Comparison of ENCODE assay signal across 2 cellular contexts in genomic region chr15:31200735-31201151, GRCh38.
A peak's percentile ranks its signal among the peaks of the same experiment; 100 is the strongest.
TF ChIP-seq lines count a peak whose summit lies in the region.

No MANE protein-coding gene starts in this region.

TF ChIP-seq in GM23338, 12 proteins besides CTCF, POLR2A, EP300 and RAD21 (continued from another document):
- TF ChIP-seq, protein P1, sequence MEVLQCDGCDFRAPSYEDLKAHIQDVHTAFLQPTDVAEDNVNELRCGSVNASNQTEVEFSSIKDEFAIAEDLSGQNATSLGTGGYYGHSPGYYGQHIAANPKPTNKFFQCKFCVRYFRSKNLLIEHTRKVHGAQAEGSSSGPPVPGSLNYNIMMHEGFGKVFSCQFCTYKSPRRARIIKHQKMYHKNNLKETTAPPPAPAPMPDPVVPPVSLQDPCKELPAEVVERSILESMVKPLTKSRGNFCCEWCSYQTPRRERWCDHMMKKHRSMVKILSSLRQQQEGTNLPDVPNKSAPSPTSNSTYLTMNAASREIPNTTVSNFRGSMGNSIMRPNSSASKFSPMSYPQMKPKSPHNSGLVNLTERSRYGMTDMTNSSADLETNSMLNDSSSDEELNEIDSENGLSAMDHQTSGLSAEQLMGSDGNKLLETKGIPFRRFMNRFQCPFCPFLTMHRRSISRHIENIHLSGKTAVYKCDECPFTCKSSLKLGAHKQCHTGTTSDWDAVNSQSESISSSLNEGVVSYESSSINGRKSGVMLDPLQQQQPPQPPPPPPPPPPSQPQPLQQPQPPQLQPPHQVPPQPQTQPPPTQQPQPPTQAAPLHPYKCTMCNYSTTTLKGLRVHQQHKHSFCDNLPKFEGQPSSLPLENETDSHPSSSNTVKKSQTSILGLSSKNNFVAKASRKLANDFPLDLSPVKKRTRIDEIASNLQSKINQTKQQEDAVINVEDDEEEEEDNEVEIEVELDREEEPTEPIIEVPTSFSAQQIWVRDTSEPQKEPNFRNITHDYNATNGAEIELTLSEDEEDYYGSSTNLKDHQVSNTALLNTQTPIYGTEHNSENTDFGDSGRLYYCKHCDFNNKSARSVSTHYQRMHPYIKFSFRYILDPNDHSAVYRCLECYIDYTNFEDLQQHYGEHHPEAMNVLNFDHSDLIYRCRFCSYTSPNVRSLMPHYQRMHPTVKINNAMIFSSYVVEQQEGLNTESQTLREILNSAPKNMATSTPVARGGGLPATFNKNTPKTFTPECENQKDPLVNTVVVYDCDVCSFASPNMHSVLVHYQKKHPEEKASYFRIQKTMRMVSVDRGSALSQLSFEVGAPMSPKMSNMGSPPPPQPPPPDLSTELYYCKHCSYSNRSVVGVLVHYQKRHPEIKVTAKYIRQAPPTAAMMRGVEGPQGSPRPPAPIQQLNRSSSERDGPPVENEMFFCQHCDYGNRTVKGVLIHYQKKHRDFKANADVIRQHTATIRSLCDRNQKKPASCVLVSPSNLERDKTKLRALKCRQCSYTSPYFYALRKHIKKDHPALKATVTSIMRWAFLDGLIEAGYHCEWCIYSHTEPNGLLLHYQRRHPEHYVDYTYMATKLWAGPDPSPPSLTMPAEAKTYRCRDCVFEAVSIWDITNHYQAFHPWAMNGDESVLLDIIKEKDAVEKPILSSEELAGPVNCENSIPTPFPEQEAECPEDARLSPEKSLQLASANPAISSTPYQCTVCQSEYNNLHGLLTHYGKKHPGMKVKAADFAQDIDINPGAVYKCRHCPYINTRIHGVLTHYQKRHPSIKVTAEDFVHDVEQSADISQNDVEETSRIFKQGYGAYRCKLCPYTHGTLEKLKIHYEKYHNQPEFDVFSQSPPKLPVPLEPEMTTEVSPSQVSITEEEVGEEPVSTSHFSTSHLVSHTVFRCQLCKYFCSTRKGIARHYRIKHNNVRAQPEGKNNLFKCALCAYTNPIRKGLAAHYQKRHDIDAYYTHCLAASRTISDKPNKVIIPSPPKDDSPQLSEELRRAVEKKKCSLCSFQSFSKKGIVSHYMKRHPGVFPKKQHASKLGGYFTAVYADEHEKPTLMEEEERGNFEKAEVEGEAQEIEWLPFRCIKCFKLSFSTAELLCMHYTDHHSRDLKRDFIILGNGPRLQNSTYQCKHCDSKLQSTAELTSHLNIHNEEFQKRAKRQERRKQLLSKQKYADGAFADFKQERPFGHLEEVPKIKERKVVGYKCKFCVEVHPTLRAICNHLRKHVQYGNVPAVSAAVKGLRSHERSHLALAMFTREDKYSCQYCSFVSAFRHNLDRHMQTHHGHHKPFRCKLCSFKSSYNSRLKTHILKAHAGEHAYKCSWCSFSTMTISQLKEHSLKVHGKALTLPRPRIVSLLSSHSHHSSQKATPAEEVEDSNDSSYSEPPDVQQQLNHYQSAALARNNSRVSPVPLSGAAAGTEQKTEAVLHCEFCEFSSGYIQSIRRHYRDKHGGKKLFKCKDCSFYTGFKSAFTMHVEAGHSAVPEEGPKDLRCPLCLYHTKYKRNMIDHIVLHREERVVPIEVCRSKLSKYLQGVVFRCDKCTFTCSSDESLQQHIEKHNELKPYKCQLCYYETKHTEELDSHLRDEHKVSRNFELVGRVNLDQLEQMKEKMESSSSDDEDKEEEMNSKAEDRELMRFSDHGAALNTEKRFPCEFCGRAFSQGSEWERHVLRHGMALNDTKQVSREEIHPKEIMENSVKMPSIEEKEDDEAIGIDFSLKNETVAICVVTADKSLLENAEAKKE (CRISPR knock-in tag; IDR thresholded peaks at IDR 0.05) = no peak
- TF ChIP-seq ZNF331 (CRISPR knock-in tag; IDR thresholded peaks at IDR 0.05; ENCODE audit: low read depth) (no peak), STAT1 (IDR thresholded peaks at IDR 0.05; ENCODE audit: unreplicated experiment) (no peak), NANOG (IDR thresholded peaks at IDR 0.05; ENCODE audit: borderline replicate concordance) (no peak)
- TF ChIP-seq, protein P2, sequence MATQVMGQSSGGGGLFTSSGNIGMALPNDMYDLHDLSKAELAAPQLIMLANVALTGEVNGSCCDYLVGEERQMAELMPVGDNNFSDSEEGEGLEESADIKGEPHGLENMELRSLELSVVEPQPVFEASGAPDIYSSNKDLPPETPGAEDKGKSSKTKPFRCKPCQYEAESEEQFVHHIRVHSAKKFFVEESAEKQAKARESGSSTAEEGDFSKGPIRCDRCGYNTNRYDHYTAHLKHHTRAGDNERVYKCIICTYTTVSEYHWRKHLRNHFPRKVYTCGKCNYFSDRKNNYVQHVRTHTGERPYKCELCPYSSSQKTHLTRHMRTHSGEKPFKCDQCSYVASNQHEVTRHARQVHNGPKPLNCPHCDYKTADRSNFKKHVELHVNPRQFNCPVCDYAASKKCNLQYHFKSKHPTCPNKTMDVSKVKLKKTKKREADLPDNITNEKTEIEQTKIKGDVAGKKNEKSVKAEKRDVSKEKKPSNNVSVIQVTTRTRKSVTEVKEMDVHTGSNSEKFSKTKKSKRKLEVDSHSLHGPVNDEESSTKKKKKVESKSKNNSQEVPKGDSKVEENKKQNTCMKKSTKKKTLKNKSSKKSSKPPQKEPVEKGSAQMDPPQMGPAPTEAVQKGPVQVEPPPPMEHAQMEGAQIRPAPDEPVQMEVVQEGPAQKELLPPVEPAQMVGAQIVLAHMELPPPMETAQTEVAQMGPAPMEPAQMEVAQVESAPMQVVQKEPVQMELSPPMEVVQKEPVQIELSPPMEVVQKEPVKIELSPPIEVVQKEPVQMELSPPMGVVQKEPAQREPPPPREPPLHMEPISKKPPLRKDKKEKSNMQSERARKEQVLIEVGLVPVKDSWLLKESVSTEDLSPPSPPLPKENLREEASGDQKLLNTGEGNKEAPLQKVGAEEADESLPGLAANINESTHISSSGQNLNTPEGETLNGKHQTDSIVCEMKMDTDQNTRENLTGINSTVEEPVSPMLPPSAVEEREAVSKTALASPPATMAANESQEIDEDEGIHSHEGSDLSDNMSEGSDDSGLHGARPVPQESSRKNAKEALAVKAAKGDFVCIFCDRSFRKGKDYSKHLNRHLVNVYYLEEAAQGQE (IDR thresholded peaks at IDR 0.05; ENCODE audit: unreplicated experiment) = no peak
TF ChIP-seq in GM23338: peak in this region for 0.

TF ChIP-seq in K562, 482 proteins besides CTCF, POLR2A, EP300 and RAD21 (continued from another document):
- no peak for TF ChIP-seq ZBTB11 (CRISPR knock-in tag; IDR thresholded peaks at IDR 0.05)
- TF ChIP-seq MYBL2 (IDR thresholded peaks at IDR 0.05; ENCODE audit: low read depth) = no peak
- TF ChIP-seq MYBL2 (CRISPR knock-in tag; IDR thresholded peaks at IDR 0.05; ENCODE audit: borderline replicate concordance) = no peak
- peak; percentile 42; the same call in 1 of the 2 replicates for TF ChIP-seq SMC3 (conservative IDR thresholded peaks at IDR 0.05; ENCODE audit: insufficient read depth, low read depth, low read length)
- no peak for TF ChIP-seq TFAM (CRISPR knock-in tag; conservative IDR thresholded peaks at IDR 0.05)
